ENCODE assay signal across 1 cellular context in the genomic region with DNA sequence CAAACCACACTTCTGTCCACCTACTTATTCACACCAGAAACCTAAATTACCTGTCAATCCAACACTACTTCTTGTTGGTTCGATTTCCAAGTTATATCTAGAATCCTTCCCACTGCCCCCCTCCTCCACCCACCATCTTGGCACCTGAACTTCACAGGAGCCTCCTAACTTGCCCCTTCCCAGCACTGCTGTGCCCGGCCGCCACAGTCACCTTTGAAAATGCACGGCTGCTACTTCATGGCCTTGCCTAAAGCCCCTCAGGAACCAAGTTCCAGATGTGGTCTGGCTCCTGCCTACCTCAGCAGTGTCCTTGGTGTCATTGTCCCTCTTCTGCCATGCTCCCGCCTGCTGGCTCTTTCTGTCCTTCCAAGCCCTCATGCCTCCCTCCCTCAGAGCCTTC.
TF ChIP-seq lines count a peak whose summit lies in the region.

No MANE protein-coding gene starts in this region.

TF ChIP-seq in HepG2, 621 proteins besides CTCF, POLR2A, EP300 and RAD21:
- TF ChIP-seq ZNF230 (CRISPR knock-in tag; IDR thresholded peaks at IDR 0.05) (no peak), ZNF556 (CRISPR knock-in tag; IDR thresholded peaks at IDR 0.05; ENCODE audit: borderline replicate concordance) (no peak), BATF2 (CRISPR knock-in tag; IDR thresholded peaks at IDR 0.05) (no peak), MYC (CRISPR knock-in tag; IDR thresholded peaks at IDR 0.05; ENCODE audit: borderline replicate concordance) (0 out of 2 replicates have a peak, but pooled peaks have one; percentile 30), ZNF496 (CRISPR knock-in tag; IDR thresholded peaks at IDR 0.05; ENCODE audit: insufficient replicate concordance) (no peak), CHD2 (IDR thresholded peaks at IDR 0.05; ENCODE audit: low read depth, low read length) (no peak), ZNF878 (CRISPR knock-in tag; IDR thresholded peaks at IDR 0.05) (no peak), KMT2B (CRISPR knock-in tag; IDR thresholded peaks at IDR 0.05) (no peak)
